In genomic region chr5:172606156-172606785, GRCh38 we compare ENCODE assay signal across 32 cellular contexts. TPM values are rescaled to one million over a fixed set of nuclear protein-coding genes. Genes with fewer than 3 reads are reported as not detected.
DNase-seq lines count a peak whose midpoint lies in the region; ATAC-seq, FAIRE-seq and TF ChIP-seq lines count a peak whose summit lies in the region.
"Had no signal": no experiment of that assay in that cellular context is flagged by ENCODE, and none has a peak within 500 bp of the region (broad histone marks: within the 10 kb centered on the region; RNA-seq: fewer than 3 reads in every experiment).

No MANE protein-coding gene starts in this region.

- TF ChIP-seq CTCF in liver (IDR thresholded peaks at IDR 0.05; ENCODE audit: low read depth, low read length, missing input control) (no peak), HepG2 (CRISPR knock-in tag; IDR thresholded peaks at IDR 0.05) (no peak), nephron (IDR thresholded peaks at IDR 0.05; ENCODE audit: unreplicated experiment in 3 of 3) (no peak), sigmoid colon (IDR thresholded peaks at IDR 0.05) (no peak), GM13976 (IDR thresholded peaks at IDR 0.05; ENCODE audit: borderline replicate concordance, control extremely low read depth, extremely low read depth, insufficient read depth, missing control alignments) (no peak)

- in situ Hi-C loops in HepG2 (cut with HindIII; ENCODE audit: extremely low pct_ligation_motif_present, low pct_unique_long_range_greater_than_20kb) (no loop called here), GM13976 (cut with MboI; ENCODE audit: low sequenced_read_pairs, unreplicated experiment) (no loop called here)

- peak in 1 of 2 donors; percentile 13 for TF ChIP-seq RAD21 in liver (IDR thresholded peaks at IDR 0.05)
- no peak for TF ChIP-seq RAD21 in HepG2 (CRISPR knock-in tag; IDR thresholded peaks at IDR 0.05)

- DNase-seq in HepG2 (ENCODE audit: low spot score) (no peak), cardiac septum (ENCODE audit: low spot score) (peak; percentile 66), sigmoid colon (no peak), GM13976 (ENCODE audit: low spot score) (no peak), HPDE6-E6E7 (ENCODE audit: extremely low spot score) (no peak)
- no peak for DNase-seq in stimulated activated naive CD8-positive, alpha-beta T cell treated with anti-CD3 and anti-CD28 coated beads, Interleukin-15, amount 100 ng/mL, for 72 hours
- DNase-seq: activated gamma-delta T cell; activated naive CD8-positive, alpha-beta T cell treated with anti-CD3 and anti-CD28 coated beads, Interleukin-2, amount 50 U/mL, for 24 hours; activated T-cell treated with anti-CD3 and anti-CD28 coated beads, Interleukin-2, amount 50 U/mL, for 4 hours; CD4-positive, alpha-beta memory T cell; hypothalamus; immature natural killer cell; Karpas-422; left colon; NCI-H1417 treated with DMSO at 0.1 percent for 48 hours; NCI-H226; NCI-H526 treated with DMSO at 0.1 percent for 48 hours; NK-92 treated with Interleukin-12 subunit alpha and Interleukin-12 subunit beta, amount 100 ng/mL, for 24 hours; PC-9; small intestine; stimulated activated naive B cell treated with anti-CD40 and anti-IgM and Interleukin-4, amounts not matched to agents 10 μg/mL and 1 μg/mL and 100 μg/mL, for 72 hours had no signal

- H3K79me2 ChIP-seq in HepG2 (ENCODE audit: insufficient read depth, low read length) = no peaks in the 10 kb centered on the region

- H3K4me3 ChIP-seq in liver (ENCODE audit: low read depth in 1 of 3, low read length in 3 of 3) = no peak overlapping the region
- no peak overlapping the region for H3K4me3 ChIP-seq in HepG2 (replicated peaks in 1 of 3; ENCODE audit: insufficient read depth in 1 of 3, low read depth in 2 of 3, low read length in 3 of 3)
- no peak overlapping the region for H3K4me3 ChIP-seq in sigmoid colon
- H3K4me3 ChIP-seq: PC-9, suprapubic skin had no signal

- peaks cover 20% of the 10 kb centered on the region for H3K4me1 Mint-ChIP-seq in nephron
- H3K4me1 Mint-ChIP-seq in stimulated activated naive CD8-positive, alpha-beta T cell treated with anti-CD3 and anti-CD28 coated beads, Interleukin-15, amount 100 ng/mL, for 72 hours = no peaks in the 10 kb centered on the region
- H3K4me1 Mint-ChIP-seq: activated naive CD8-positive, alpha-beta T cell treated with anti-CD3 and anti-CD28 coated beads, Interleukin-2, amount 50 U/mL, for 24 hours; CD4-positive, alpha-beta memory T cell; central memory CD8-positive, alpha-beta T cell; immature natural killer cell; stimulated activated naive B cell treated with anti-CD40 and anti-IgM and Interleukin-4, amounts not matched to agents 10 μg/mL and 1 μg/mL and 100 μg/mL, for 72 hours had no signal

- no peak overlapping the region for H3K4me2 ChIP-seq in HepG2 (ENCODE audit: low read depth, low read length)
- H3K4me2 ChIP-seq: PC-9 had no signal

- TF ChIP-seq EP300 in HepG2 (IDR thresholded peaks at IDR 0.05; ENCODE audit: low read depth in 2 of 2, low read length in 2 of 2) (no peak), HepG2 (CRISPR knock-in tag; IDR thresholded peaks at IDR 0.05; ENCODE audit: borderline replicate concordance) (no peak), sigmoid colon (IDR thresholded peaks at IDR 0.05) (no peak)

- FAIRE-seq in HepG2 (lab: Jason Lieb, UNC) = no peak
- FAIRE-seq: A204.1, endometrium, frontal cortex, small intestine, TTC549 had no signal

- H3K27me3 ChIP-seq in liver (ENCODE audit: control insufficient read depth in 4 of 4, insufficient read depth in 4 of 4, low read length in 3 of 4) = no peaks in the 10 kb centered on the region
- H3K27me3 ChIP-seq in HepG2 (ENCODE audit: control insufficient read depth in 1 of 2, insufficient read depth in 2 of 2, low read length in 2 of 2) = peaks cover 2 to 13% of the 10 kb centered on the region in 2 experiments; a peak in 3 of 5 replicates
- no peaks in the 10 kb centered on the region for H3K27me3 ChIP-seq in sigmoid colon
- H3K27me3 ChIP-seq: suprapubic skin had no signal

- CTCF ChIA-PET in HepG2 (lab: Yijun Ruan, JAX; ENCODE audit: low intra/inter-chr PET ratio, low total read pairs) = no interaction called here

- H3K4me1 ChIP-seq in liver (ENCODE audit: control insufficient read depth in 4 of 4, insufficient read depth in 4 of 4, low read length in 3 of 4) (no peaks in the 10 kb centered on the region), HepG2 (ENCODE audit: insufficient read depth, low read length) (no peaks in the 10 kb centered on the region), sigmoid colon (peaks cover 0 to 25% (median 20%) of the 10 kb centered on the region in 4 donors)
- H3K4me1 ChIP-seq: suprapubic skin had no signal

- BruUV-seq in HepG2 (replicated peaks; lab: Mats Ljungman, UMichigan) = no TSS peak

- H3K9me3 Mint-ChIP-seq in nephron = peaks cover 8% of the 10 kb centered on the region
- no peaks in the 10 kb centered on the region for H3K9me3 Mint-ChIP-seq in stimulated activated naive CD8-positive, alpha-beta T cell treated with anti-CD3 and anti-CD28 coated beads, Interleukin-15, amount 100 ng/mL, for 72 hours
- H3K9me3 Mint-ChIP-seq: activated naive CD8-positive, alpha-beta T cell treated with anti-CD3 and anti-CD28 coated beads, Interleukin-2, amount 50 U/mL, for 24 hours; central memory CD8-positive, alpha-beta T cell; T-helper 1 cell treated with Interleukin-12 subunit alpha and Interleukin-12 subunit beta and Interleukin-4 antibody, amounts not matched to agents 30 μg/mL and 1 μg/mL, for 36 hours had no signal

- H3K4me3 Mint-ChIP-seq in nephron = no peak overlapping the region
- no peak overlapping the region for H3K4me3 Mint-ChIP-seq in stimulated activated naive CD8-positive, alpha-beta T cell treated with anti-CD3 and anti-CD28 coated beads, Interleukin-15, amount 100 ng/mL, for 72 hours
- H3K4me3 Mint-ChIP-seq: activated naive CD8-positive, alpha-beta T cell treated with anti-CD3 and anti-CD28 coated beads, Interleukin-2, amount 50 U/mL, for 24 hours; activated T-cell treated with anti-CD3 and anti-CD28 coated beads, Interleukin-2, amount 50 U/mL, for 4 hours; CD4-positive, alpha-beta memory T cell; central memory CD8-positive, alpha-beta T cell; immature natural killer cell; stimulated activated naive B cell treated with anti-CD40 and anti-IgM and Interleukin-4, amounts not matched to agents 10 μg/mL and 1 μg/mL and 100 μg/mL, for 72 hours; T-helper 1 cell treated with Interleukin-12 subunit alpha and Interleukin-12 subunit beta and Interleukin-4 antibody, amounts not matched to agents 30 μg/mL and 1 μg/mL, for 36 hours had no signal

- H3K9me3 ChIP-seq in liver (ENCODE audit: control insufficient read depth in 4 of 4, low read length in 3 of 4) (peaks cover 0 to 2% (median 0%) of the 10 kb centered on the region in 4 donors), HepG2 (ENCODE audit: low read length) (no peaks in the 10 kb centered on the region), sigmoid colon (no peaks in the 10 kb centered on the region)
- H3K9me3 ChIP-seq: suprapubic skin had no signal

- no peak overlapping the region for H2AFZ ChIP-seq in HepG2 (ENCODE audit: low read length)
- H2AFZ ChIP-seq: PC-9 had no signal

- H3K9ac ChIP-seq in liver (ENCODE audit: low read depth in 1 of 2, low read length in 2 of 2) = no peak overlapping the region
- H3K9ac ChIP-seq in HepG2 (ENCODE audit: insufficient read depth, low read depth, low read length) = no peak overlapping the region

- H3K27ac ChIP-seq in liver (ENCODE audit: low read depth in 1 of 2, low read length in 2 of 2) (peak overlapping the region in 1 of 2 donors; percentile 54), HepG2 (ENCODE audit: extremely low read length, insufficient read depth, low read length) (no peak overlapping the region), sigmoid colon (peak overlapping the region in 1 of 4 donors; percentile 20)
- H3K27ac ChIP-seq: HL-60, PC-9, suprapubic skin had no signal

- no peak for ATAC-seq in HepG2
- no peak for ATAC-seq in stimulated activated naive CD8-positive, alpha-beta T cell treated with anti-CD3 and anti-CD28 coated beads, Interleukin-15, amount 100 ng/mL, for 72 hours
- ATAC-seq: activated naive CD8-positive, alpha-beta T cell treated with anti-CD3 and anti-CD28 coated beads, Interleukin-2, amount 50 U/mL, for 24 hours; activated T-cell treated with anti-CD3 and anti-CD28 coated beads, Interleukin-2, amount 50 U/mL, for 4 hours; left colon; SK-N-SH treated with all-trans-retinoic acid at 6 μM for 48 hours; stimulated activated naive B cell treated with anti-CD40 and anti-IgM and Interleukin-4, amounts not matched to agents 10 μg/mL and 1 μg/mL and 100 μg/mL, for 72 hours had no signal

- TF ChIP-seq POLR2A in HepG2 (IDR thresholded peaks at IDR 0.05; ENCODE audit: insufficient read depth in 1 of 2, low read depth in 2 of 2, low read length in 2 of 2) (no peak), sigmoid colon (IDR thresholded peaks at IDR 0.05) (no peak)

- 57% methylated on average over 4 of the region's 4 CpGs for WGBS in liver
- 29% methylated on average over 4 of the region's 4 CpGs for WGBS in HepG2 (ENCODE audit: low lambda C conversion rate)
- 76 to 84% methylated on average over 4 of the region's 4 CpGs for WGBS in sigmoid colon, 2 donors

- H3K27ac Mint-ChIP-seq in nephron = peak overlapping the region; percentile 19 to 65 (median 59)
- no peak overlapping the region for H3K27ac Mint-ChIP-seq in stimulated activated naive CD8-positive, alpha-beta T cell treated with anti-CD3 and anti-CD28 coated beads, Interleukin-15, amount 100 ng/mL, for 72 hours
- H3K27ac Mint-ChIP-seq: activated naive CD8-positive, alpha-beta T cell treated with anti-CD3 and anti-CD28 coated beads, Interleukin-2, amount 50 U/mL, for 24 hours; CD4-positive, alpha-beta memory T cell; immature natural killer cell; stimulated activated naive B cell treated with anti-CD40 and anti-IgM and Interleukin-4, amounts not matched to agents 10 μg/mL and 1 μg/mL and 100 μg/mL, for 72 hours; T-helper 1 cell treated with Interleukin-12 subunit alpha and Interleukin-12 subunit beta and Interleukin-4 antibody, amounts not matched to agents 30 μg/mL and 1 μg/mL, for 36 hours had no signal

- no peaks in the 10 kb centered on the region for H3K27me3 Mint-ChIP-seq in nephron (ENCODE audit: low read depth)
- peaks cover 10% of the 10 kb centered on the region for H3K27me3 Mint-ChIP-seq in stimulated activated naive CD8-positive, alpha-beta T cell treated with anti-CD3 and anti-CD28 coated beads, Interleukin-15, amount 100 ng/mL, for 72 hours

- no peaks in the 10 kb centered on the region for H3K36me3 ChIP-seq in liver (ENCODE audit: control insufficient read depth in 4 of 4, insufficient read depth in 3 of 4, low read depth in 1 of 4, low read length in 3 of 4)
- H3K36me3 ChIP-seq in HepG2 (replicated peaks in 1 of 2; ENCODE audit: control insufficient read depth in 1 of 2, insufficient read depth in 2 of 2, low read length in 2 of 2) = no peaks in the 10 kb centered on the region
- H3K36me3 ChIP-seq in sigmoid colon = no peaks in the 10 kb centered on the region
- H3K36me3 ChIP-seq: suprapubic skin had no signal

- intact Hi-C loops in HepG2 (cut with micrococcal nuclease; ENCODE audit: unreplicated experiment) = no loop called here
- intact Hi-C loops in cardiac septum (cut with DNase I) = loop anchor here (5.0 kb wide), 1 partner anchor 36 kb away; the partner anchor contains the start of gene NEURL1B
- intact Hi-C loops in sigmoid colon (cut with DNase I) = no loop called here

- POLR2A ChIA-PET in HepG2 (lab: Yijun Ruan, JAX) = no interaction called here

- H4K20me1 ChIP-seq in HepG2 (ENCODE audit: insufficient read depth, low read length) = no peaks in the 10 kb centered on the region

- no peaks in the 10 kb centered on the region for H3K36me3 Mint-ChIP-seq in nephron (ENCODE audit: low read depth)
- H3K36me3 Mint-ChIP-seq: CD4-positive, alpha-beta memory T cell; immature natural killer cell; stimulated activated naive B cell treated with anti-CD40 and anti-IgM and Interleukin-4, amounts not matched to agents 10 μg/mL and 1 μg/mL and 100 μg/mL, for 72 hours had no signal

RNA-seq across cellular contexts. Expression of gene NEURL1B, which starts 34.8 kb away (rescaled TPM):
- total RNA-seq in liver = 10 to 100 TPM in 1 of 2 donors, 1 to 10 TPM in 1; 4.8 to 10.0 TPM
- polyA plus RNA-seq in liver = 1 to 10 TPM; 1.5 to 6.3 TPM
- 0.09 and 0.11 TPM in 2 replicates for total RNA-seq in HepG2 (2016; rRNA removed; fragmentation: Illumina TruSeq; extraction: Trizol)
- total RNA-seq in HepG2 (2016; cell fraction: cytosol; rRNA removed; fragmentation: Illumina TruSeq; extraction: Trizol; ENCODE audit: low read depth) = not detected in 2 replicates
- total RNA-seq in HepG2 (2016; cell fraction: insoluble cytoplasmic fraction; rRNA removed; fragmentation: Illumina TruSeq; extraction: Trizol) = 0.03 and 0.13 TPM in 2 replicates
- total RNA-seq in HepG2 (2016; cell fraction: membrane; rRNA removed; fragmentation: Illumina TruSeq; extraction: Trizol) = 0.03 TPM in 2 replicates
- total RNA-seq in HepG2 (2016; cell fraction: nucleus; rRNA removed; fragmentation: Illumina TruSeq; extraction: Trizol) = 0.09 TPM in 1 of 2 replicates, not detected in the other
- 0.13 and 0.14 TPM in 2 replicates for polyA plus RNA-seq in HepG2 (2011; rRNA removed)
- 0.09 and 0.15 TPM in 2 replicates for polyA plus RNA-seq in HepG2 (2011; cell fraction: cytosol; rRNA removed)
- polyA plus RNA-seq in HepG2 (2011; cell fraction: nucleus; rRNA removed) = 0.28 and 0.82 TPM in 2 replicates
- 0.20 and 0.31 TPM in 2 replicates for polyA plus RNA-seq in HepG2 (2012)
- 0.02 and 0.08 TPM in 2 replicates for polyA plus RNA-seq in HepG2 (2016; cell fraction: cytosol; fragmentation: Illumina TruSeq; extraction: Trizol; ENCODE audit: low read depth)
- polyA plus RNA-seq in HepG2 (2016; cell fraction: insoluble cytoplasmic fraction; fragmentation: Illumina TruSeq; extraction: Trizol; ENCODE audit: low read depth) = 0.03 and 0.09 TPM in 2 replicates
- polyA plus RNA-seq in HepG2 (2016; cell fraction: membrane; fragmentation: Illumina TruSeq; extraction: Trizol; ENCODE audit: low read depth) = 0.06 TPM in 1 of 2 replicates, not detected in the other
- polyA plus RNA-seq in HepG2 (2016; cell fraction: nucleus; fragmentation: Illumina TruSeq; extraction: Trizol; ENCODE audit: insufficient read depth, low read depth) = 0.14 TPM in 1 of 2 replicates, not detected in the other
- 0.14 and 1.5 TPM in 2 replicates for polyA minus RNA-seq in HepG2 (2011; rRNA and poly(A)+ RNA removed; ENCODE audit: low replicate concordance)
- 0.09 and 0.20 TPM in 2 replicates for polyA minus RNA-seq in HepG2 (2011; cell fraction: cytosol; rRNA and poly(A)+ RNA removed)
- 0.13 and 0.25 TPM in 2 replicates for polyA minus RNA-seq in HepG2 (2011; cell fraction: nucleus; rRNA and poly(A)+ RNA removed)
- 19.7 TPM for total RNA-seq in cardiac septum
- total RNA-seq in sigmoid colon = 10 to 100 TPM; 32.9 to 53.2 (median 45.6) TPM
- 10 to 100 TPM; 12.6 to 29.6 (median 26.6) TPM for polyA plus RNA-seq in sigmoid colon

Comparison
In these comparisons a context has a peak if more than half of its experiments do, and no peak if none do; other contexts are left out.
1. H3K27ac Mint-ChIP-seq: peak in nephron (3 of 3); none in stimulated activated naive CD8-positive, alpha-beta T cell treated with anti-CD3 and anti-CD28 coated beads, Interleukin-15, amount 100 ng/mL, for 72 hours (0 of 2).